ENCODE assay signal across 7 cellular contexts in genomic region chr7:77451950-77452349, GRCh38. TPM values are rescaled to one million over a fixed set of nuclear protein-coding genes. Genes with fewer than 3 reads are reported as not detected.
DNase-seq lines count a peak whose midpoint lies in the region; ATAC-seq and TF ChIP-seq lines count a peak whose summit lies in the region.
"Not testable (repeated sequence)": the region's sequence is repeated elsewhere in the genome, so short reads cannot be mapped to it uniquely, and the experiment has no call there.

No MANE protein-coding gene starts in this region.

- not testable (repeated sequence) for H3K27me3 Mint-ChIP-seq in activated B cell treated with CpG ODN at 0.5 μM for 24 hours; effector memory CD8-positive, alpha-beta T cell

- not testable (repeated sequence) for DNase-seq in activated B cell treated with CpG ODN at 0.5 μM for 24 hours; effector memory CD8-positive, alpha-beta T cell

- ATAC-seq in GM18909 (IDR thresholded peaks at IDR 0.05; ENCODE audit: poor library complexity, unreplicated experiment) (peak; percentile 48), GM21529 (IDR thresholded peaks at IDR 0.05; ENCODE audit: unreplicated experiment) (peak; percentile 68), HG02763 (IDR thresholded peaks at IDR 0.05; ENCODE audit: unreplicated experiment) (peak; percentile 51), HG03432 (IDR thresholded peaks at IDR 0.05; ENCODE audit: unreplicated experiment) (peak; percentile 70), activated B cell treated with CpG ODN at 0.5 μM for 24 hours (ENCODE audit: low read depth) (peak; percentile 40)
- ATAC-seq in effector memory CD8-positive, alpha-beta T cell (replicated peaks): not testable (repeated sequence)

- not testable (repeated sequence) for H3K9me3 Mint-ChIP-seq in activated B cell treated with CpG ODN at 0.5 μM for 24 hours; effector memory CD8-positive, alpha-beta T cell

- POLR2A ChIA-PET in activated B cell treated with CpG ODN at 0.5 μM for 24 hours (lab: Charles Lee): interaction anchor here (1.5 to 1.6 kb wide), 2 partner anchors 13 to 38 kb away, joined by 4 read pairs; no protein-coding TSS in a partner anchor

- H3K27ac Mint-ChIP-seq in activated B cell treated with CpG ODN at 0.5 μM for 24 hours: not testable (repeated sequence)
- H3K27ac Mint-ChIP-seq in effector memory CD8-positive, alpha-beta T cell: peak overlapping the region; percentile 59 to 77

- CTCF ChIA-PET in activated B cell treated with CpG ODN at 0.5 μM for 24 hours (lab: Charles Lee): not testable (repeated sequence)

- not testable (repeated sequence) for TF ChIP-seq CTCF in GM12875 (IDR thresholded peaks at IDR 0.05; ENCODE audit: borderline replicate concordance, insufficient read depth, low read depth, low read length); activated B cell treated with CpG ODN at 0.5 μM for 24 hours (IDR thresholded peaks at IDR 0.05)

- not testable (repeated sequence) for H3K36me3 Mint-ChIP-seq in activated B cell treated with CpG ODN at 0.5 μM for 24 hours (ENCODE audit: low read depth); effector memory CD8-positive, alpha-beta T cell (ENCODE audit: insufficient read depth)

- peaks cover 12% of the 10 kb centered on the region for H3K4me1 Mint-ChIP-seq in activated B cell treated with CpG ODN at 0.5 μM for 24 hours
- H3K4me1 Mint-ChIP-seq in effector memory CD8-positive, alpha-beta T cell (ENCODE audit: low read depth in 2 of 2): not testable (repeated sequence)

- peak overlapping the region; percentile 62 for H3K4me3 Mint-ChIP-seq in activated B cell treated with CpG ODN at 0.5 μM for 24 hours
- H3K4me3 Mint-ChIP-seq in effector memory CD8-positive, alpha-beta T cell: peak overlapping the region; percentile 29 to 49

- intact Hi-C loops in activated B cell treated with CpG ODN at 0.5 μM for 24 hours (cut with micrococcal nuclease): not testable (repeated sequence)

- H3K4me3 ChIP-seq in GM12875 (ENCODE audit: low read depth, low read length): peak overlapping the region; percentile 2

RNA-seq across cellular contexts. Expression of gene GSAP, which starts 35.8 kb away (rescaled TPM):
- 73.9 and 91.2 TPM in 2 replicates for total RNA-seq in activated B cell treated with CpG ODN at 0.5 μM for 24 hours
